ENCODE assay signal across 11 cellular contexts in the genomic region with DNA sequence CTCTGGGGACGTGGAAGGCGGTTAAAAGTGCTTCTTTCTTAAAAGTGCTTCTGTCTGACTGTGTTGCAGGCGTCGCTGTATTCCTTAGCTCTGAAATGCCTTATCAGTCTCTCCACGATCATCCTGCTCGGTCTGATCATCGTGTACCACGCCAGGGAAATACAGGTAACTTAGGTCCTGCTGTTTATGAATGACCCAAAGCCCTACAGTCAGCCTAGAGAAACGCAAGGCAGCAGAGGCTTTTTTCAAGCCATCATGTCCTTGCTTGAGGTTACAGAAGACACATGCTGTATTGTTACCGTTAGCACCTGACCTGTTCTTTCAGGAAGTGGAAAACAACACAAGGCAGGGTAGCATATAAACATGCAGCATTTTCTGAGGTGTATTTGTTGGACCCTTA. TPM values are rescaled to one million over a fixed set of nuclear protein-coding genes. Genes with fewer than 3 reads are reported as not detected.
DNase-seq lines count a peak whose midpoint lies in the region; ATAC-seq and TF ChIP-seq lines count a peak whose summit lies in the region.
"Had no signal": no experiment of that assay in that cellular context is flagged by ENCODE, and none has a peak within 500 bp of the region (broad histone marks: within the 10 kb centered on the region; RNA-seq: fewer than 3 reads in every experiment).

No MANE protein-coding gene starts in this region.

- ATAC-seq in GM18517 (IDR thresholded peaks at IDR 0.05; ENCODE audit: unreplicated experiment): no peak
- ATAC-seq: naive thymus-derived CD8-positive, alpha-beta T cell had no signal

- no peaks in the 10 kb centered on the region for H3K9me3 Mint-ChIP-seq in activated CD4-positive, alpha-beta T cell treated with anti-CD3 and anti-CD28 coated beads, Interleukin-2, amount 10 ng/mL, durations not matched to agents 24 days and 14 days

- no peak overlapping the region for H2BK120ac ChIP-seq in mesenchymal stem cell (ENCODE audit: low read depth, low read length)

- no peaks in the 10 kb centered on the region for H3K79me1 ChIP-seq in mesenchymal stem cell (replicated peaks; ENCODE audit: low read length, poor library complexity, severe bottlenecking)

- no peak overlapping the region for H3K4ac ChIP-seq in mesenchymal stem cell (ENCODE audit: low read depth in 1 of 2, low read length in 2 of 2)

- H3K9me3 ChIP-seq in iPS-18a (ENCODE audit: control insufficient read depth, low read depth, low read length): no peaks in the 10 kb centered on the region
- no peaks in the 10 kb centered on the region for H3K9me3 ChIP-seq in spleen
- H3K9me3 ChIP-seq in mesenchymal stem cell (ENCODE audit: control insufficient read depth, low read length): no peaks in the 10 kb centered on the region

- H3K4me3 Mint-ChIP-seq in activated CD4-positive, alpha-beta T cell treated with anti-CD3 and anti-CD28 coated beads, Interleukin-2, amount 10 ng/mL, durations not matched to agents 24 days and 14 days: peak overlapping the region; percentile 7

- H3K4me1 ChIP-seq in iPS-18a (ENCODE audit: control insufficient read depth, low read depth, low read length) (peaks cover 23% of the 10 kb centered on the region), spleen (peaks cover 10 to 38% (median 22%) of the 10 kb centered on the region in 6 donors), mesenchymal stem cell (ENCODE audit: control insufficient read depth, insufficient read depth, low read depth, low read length) (peaks cover 30% of the 10 kb centered on the region)

- no peak overlapping the region for H2BK15ac ChIP-seq in mesenchymal stem cell (ENCODE audit: low read depth, poor library complexity, severe bottlenecking)

- no peak overlapping the region for H3K23ac ChIP-seq in mesenchymal stem cell (ENCODE audit: low read length in 2 of 2)

- no peak overlapping the region for H2AK5ac ChIP-seq in mesenchymal stem cell (ENCODE audit: low read length, severe bottlenecking)

- H3K36me3 Mint-ChIP-seq in activated CD4-positive, alpha-beta T cell treated with anti-CD3 and anti-CD28 coated beads, Interleukin-2, amount 10 ng/mL, durations not matched to agents 24 days and 14 days (ENCODE audit: low read depth): no peaks in the 10 kb centered on the region

- no peak for DNase-seq in activated CD4-positive, alpha-beta T cell treated with anti-CD3 and anti-CD28 coated beads, Interleukin-2, amount 10 ng/mL, durations not matched to agents 24 days and 14 days
- no peak for DNase-seq in activated CD4-positive, alpha-beta T cell treated with anti-CD3 and anti-CD28 coated beads, Interleukin-2, amount 50 U/mL, for 1 hour
- DNase-seq in NCI-H526 treated with DMSO at 0.1 percent for 48 hours (lab: John Stamatoyannopoulos, UW) (peak; percentile 43), spleen (no peak), mesenchymal stem cell (no peak), cortex of kidney (lab: John Stamatoyannopoulos, UW) (no peak)
- DNase-seq: HCEC 1CT; naive thymus-derived CD8-positive, alpha-beta T cell; NCI-H748 treated with DMSO at 0.1 percent for 48 hours had no signal

- no peak for TF ChIP-seq CTCF in spleen (IDR thresholded peaks at IDR 0.05 in 8 of 11, conservative IDR thresholded peaks at IDR 0.05 in 3 of 11)

- H2AFZ ChIP-seq in mesenchymal stem cell (ENCODE audit: low read depth, low read length): no peak overlapping the region

- TF ChIP-seq POLR2A in spleen (IDR thresholded peaks at IDR 0.05): no peak

- peak overlapping the region; percentile 79 for H3K4me3 ChIP-seq in iPS-18a (ENCODE audit: low read length)
- H3K4me3 ChIP-seq in spleen: peak overlapping the region in 5 of 8 donors; percentile 49 to 77 (median 60)
- no peak overlapping the region for H3K4me3 ChIP-seq in mesenchymal stem cell (ENCODE audit: insufficient read depth in 1 of 2, low read depth in 1 of 2, low read length in 2 of 2)

- peaks cover 14% of the 10 kb centered on the region for H3K27me3 ChIP-seq in iPS-18a (ENCODE audit: control insufficient read depth, insufficient read depth, low read length)
- peaks cover 0 to 68% (median 48%) of the 10 kb centered on the region in 7 donors for H3K27me3 ChIP-seq in spleen (replicated peaks in 1 of 7)
- H3K27me3 ChIP-seq in mesenchymal stem cell (ENCODE audit: control insufficient read depth in 1 of 2, insufficient read depth in 1 of 2, low read length in 2 of 2): peaks cover 45 to 64% of the 10 kb centered on the region in 2 experiments

- H2BK12ac ChIP-seq in mesenchymal stem cell (ENCODE audit: low read length in 2 of 2): no peak overlapping the region

- no peak overlapping the region for H2BK5ac ChIP-seq in mesenchymal stem cell (ENCODE audit: low read depth, low read length, poor library complexity, severe bottlenecking)

- H3K27ac ChIP-seq in iPS-18a (ENCODE audit: low read length) (no peak overlapping the region), spleen (no peak overlapping the region), mesenchymal stem cell (ENCODE audit: low read length, poor library complexity, severe bottlenecking) (no peak overlapping the region)

- 4 to 11% (median 9%) methylated on average over 10 of the region's 10 CpGs for WGBS in spleen, 5 donors
- 6% methylated on average over 10 of the region's 10 CpGs for WGBS in mesenchymal stem cell

- H3K18ac ChIP-seq in mesenchymal stem cell (ENCODE audit: low read depth in 1 of 2, low read length in 2 of 2): no peak overlapping the region

- H3K9ac ChIP-seq in iPS-18a (ENCODE audit: low read length) (peak overlapping the region; percentile 79), mesenchymal stem cell (ENCODE audit: low read length) (no peak overlapping the region)

- H3K27me3 Mint-ChIP-seq in activated CD4-positive, alpha-beta T cell treated with anti-CD3 and anti-CD28 coated beads, Interleukin-2, amount 10 ng/mL, durations not matched to agents 24 days and 14 days: peaks cover 49% of the 10 kb centered on the region

- no peaks in the 10 kb centered on the region for H3K4me1 Mint-ChIP-seq in activated CD4-positive, alpha-beta T cell treated with anti-CD3 and anti-CD28 coated beads, Interleukin-2, amount 10 ng/mL, durations not matched to agents 24 days and 14 days

- no peak overlapping the region for H4K8ac ChIP-seq in mesenchymal stem cell (ENCODE audit: low read length)

- no peak overlapping the region for H4K91ac ChIP-seq in mesenchymal stem cell (ENCODE audit: low read length)

- intact Hi-C loops in activated CD4-positive, alpha-beta T cell treated with anti-CD3 and anti-CD28 coated beads, Interleukin-2, amount 10 ng/mL, durations not matched to agents 24 days and 14 days (cut with micrococcal nuclease): loop anchor here (10.0 kb wide), 1 partner anchor 309 kb away; no protein-coding TSS in a partner anchor
- intact Hi-C loops in spleen (cut with DNase I; ENCODE audit: low total_unique reads): no loop called here

- H3K36me3 ChIP-seq in iPS-18a (ENCODE audit: control insufficient read depth, low read depth, low read length) (peaks cover 22% of the 10 kb centered on the region), spleen (no peaks in the 10 kb centered on the region), mesenchymal stem cell (ENCODE audit: control insufficient read depth in 1 of 2, insufficient read depth in 2 of 2, low read depth in 1 of 2, low read length in 2 of 2) (no peaks in the 10 kb centered on the region)

- no peak overlapping the region for H3K14ac ChIP-seq in mesenchymal stem cell (ENCODE audit: low read length in 2 of 2)

- H3K4me2 ChIP-seq in mesenchymal stem cell (ENCODE audit: low read length, poor library complexity, severe bottlenecking): no peak overlapping the region

- peak overlapping the region; percentile 55 for H3K27ac Mint-ChIP-seq in activated CD4-positive, alpha-beta T cell treated with anti-CD3 and anti-CD28 coated beads, Interleukin-2, amount 10 ng/mL, durations not matched to agents 24 days and 14 days
- H3K27ac Mint-ChIP-seq: naive thymus-derived CD8-positive, alpha-beta T cell had no signal

RNA-seq across cellular contexts. Expression of a gene that starts 2.0 kb away (rescaled TPM):
- not detected in 2 replicates for total RNA-seq in activated CD4-positive, alpha-beta T cell treated with anti-CD3 and anti-CD28 coated beads, Interleukin-2, amount 10 ng/mL, durations not matched to agents 24 days and 14 days
- total RNA-seq in spleen: 1 to 10 TPM in 2 of 7 donors, under 1 TPM in 5; 0.27 to 1.1 (median 0.57) TPM
- polyA plus RNA-seq in spleen: under 1 TPM; 0.20 to 0.80 (median 0.26) TPM
- polyA plus RNA-seq in mesenchymal stem cell (2013, experiment 1 of 2): 1.4 TPM
- polyA plus RNA-seq in mesenchymal stem cell (2013, experiment 2 of 2): 1.5 TPM
- total RNA-seq: naive thymus-derived CD8-positive, alpha-beta T cell had no signal
- polyA plus RNA-seq: naive thymus-derived CD8-positive, alpha-beta T cell had no signal

Comparison
In these comparisons a context has a peak if more than half of its experiments do, and no peak if none do; other contexts are left out.
1. H3K4me3 ChIP-seq: peak in iPS-18a (single experiment) and spleen (5 of 8); none in mesenchymal stem cell (0 of 2).